19 cellular contexts compared by ENCODE assay signal in genomic region chr4:176443646-176444409, GRCh38.
DNase-seq lines count a peak whose midpoint lies in the region; ATAC-seq and TF ChIP-seq lines count a peak whose summit lies in the region.
"Had no signal": no experiment of that assay in that cellular context is flagged by ENCODE, and none has a peak within 500 bp of the region (broad histone marks: within the 10 kb centered on the region; RNA-seq: fewer than 3 reads in every experiment).

No MANE protein-coding gene starts in this region.

- POLR2A ChIA-PET in HCT116 (lab: Charles Lee), result no interaction called here
- POLR2A ChIA-PET in SK-N-SH (lab: Yijun Ruan, JAX), result no interaction called here

- H2AFZ ChIP-seq in HCT116 (ENCODE audit: low read depth, low read length, poor library complexity, severe bottlenecking) (peak overlapping the region; percentile 75), SK-N-SH (ENCODE audit: low read depth) (no peak overlapping the region), fibroblast of lung (ENCODE audit: low read length) (no peak overlapping the region), smooth muscle cell (ENCODE audit: low read depth) (no peak overlapping the region)

- ATAC-seq in HCT116, result peak; percentile 67
- ATAC-seq in GM21619 (IDR thresholded peaks at IDR 0.05; ENCODE audit: unreplicated experiment), result no peak
- ATAC-seq: body of pancreas; lower lobe of right lung; naive thymus-derived CD4-positive, alpha-beta T cell; stimulated activated effector memory CD8-positive, alpha-beta T cell treated with anti-CD3 and anti-CD28 coated beads, Interleukin-12 subunit alpha, Interleukin-12 subunit beta, amount 100 ng/mL, for 72 hours had no signal

- H3F3A ChIP-seq in SK-N-SH (replicated peaks; ENCODE audit: insufficient read depth) (peaks cover 26% of the 10 kb centered on the region), smooth muscle cell (ENCODE audit: low read depth) (no peaks in the 10 kb centered on the region)

- no peak; a peak in 1 of 4 replicates for TF ChIP-seq EP300 in SK-N-SH (IDR thresholded peaks at IDR 0.05; ENCODE audit: borderline replicate concordance in 1 of 2, low read depth in 1 of 2, low read length in 1 of 2)

- H3K79me2 ChIP-seq in HCT116 (ENCODE audit: insufficient read depth, low read length) (no peaks in the 10 kb centered on the region), SK-N-SH (ENCODE audit: insufficient read depth) (no peaks in the 10 kb centered on the region), fibroblast of lung (ENCODE audit: control insufficient read depth, insufficient read depth, low read length) (no peaks in the 10 kb centered on the region), smooth muscle cell (ENCODE audit: low read depth) (no peaks in the 10 kb centered on the region)

- peaks cover 15 to 30% of the 10 kb centered on the region in 2 experiments for H3K4me1 ChIP-seq in HCT116 (ENCODE audit: control insufficient read depth in 1 of 2, insufficient read depth in 2 of 2, low read length in 2 of 2)
- peaks cover 0 to 11% of the 10 kb centered on the region in 2 experiments; a peak in 3 of 4 replicates for H3K4me1 ChIP-seq in SK-N-SH (ENCODE audit: control insufficient read depth in 1 of 2, insufficient read depth in 2 of 2, low read depth in 1 of 2, low read length in 1 of 2)
- peaks cover 4% of the 10 kb centered on the region for H3K4me1 ChIP-seq in fibroblast of lung (ENCODE audit: control insufficient read depth, extremely low read depth, insufficient read depth, low read length)
- peaks cover 12% of the 10 kb centered on the region for H3K4me1 ChIP-seq in smooth muscle cell (ENCODE audit: low read depth)
- H3K4me1 ChIP-seq: body of pancreas, lower lobe of right lung, tibial artery had no signal

- H3K27ac ChIP-seq in HCT116 (ENCODE audit: low read depth, low read length) (peak overlapping the region; percentile 19; the same call in 1 of the 2 replicates), SK-N-SH (ENCODE audit: low read depth in 2 of 2, low read length in 1 of 2) (peak overlapping the region; percentile 69 to 93), fibroblast of lung (ENCODE audit: insufficient read depth, low read length) (peak overlapping the region; percentile 2), smooth muscle cell (ENCODE audit: low read depth) (no peak overlapping the region)
- H3K27ac ChIP-seq: body of pancreas, KMS-11, lower lobe of right lung, tibial artery had no signal

- H3K9ac ChIP-seq in HCT116 (ENCODE audit: low read length), result no peak overlapping the region
- H3K9ac ChIP-seq in SK-N-SH, result no peak overlapping the region
- no peak overlapping the region for H3K9ac ChIP-seq in fibroblast of lung (ENCODE audit: insufficient read depth, low read length)
- no peak overlapping the region for H3K9ac ChIP-seq in smooth muscle cell (ENCODE audit: low read depth)
- H3K9ac ChIP-seq: KMS-11 had no signal

- CTCF ChIA-PET in HCT116 (lab: Charles Lee) (interaction anchor here (1.3 kb wide), 1 partner anchor 603 kb away, joined by 3 read pairs; no protein-coding TSS in a partner anchor), SK-N-SH (lab: Yijun Ruan, JAX) (interaction anchor here (1.3 kb wide), 1 partner anchor 11 kb away, joined by 3 read pairs; no protein-coding TSS in a partner anchor)

- RAD21 ChIA-PET in HCT116 (lab: Charles Lee; ENCODE audit: low non-redundant PET in 1 of 2, low total read pairs in 2 of 2, uncharacterized antibody in 2 of 2, unreplicated experiment in 2 of 2), result no interaction called here

- no peaks in the 10 kb centered on the region for H3K9me2 ChIP-seq in HCT116 (ENCODE audit: insufficient read depth)
- no peaks in the 10 kb centered on the region for H3K9me2 ChIP-seq in SK-N-SH

- BruUV-seq in HCT116 (replicated peaks; lab: Mats Ljungman, UMichigan), result no TSS peak

- WGBS in SK-N-SH (ENCODE audit: low lambda C conversion rate), result 4% methylated on average over 3 of the region's 3 CpGs
- 78% methylated on average over 3 of the region's 3 CpGs for WGBS in smooth muscle cell (ENCODE audit: low lambda C conversion rate)

- H3K9me3 ChIP-seq in HCT116 (ENCODE audit: control insufficient read depth in 1 of 2, insufficient read depth in 1 of 2, low read depth in 1 of 2, low read length in 2 of 2), result no peaks in the 10 kb centered on the region
- peaks cover 14% of the 10 kb centered on the region for H3K9me3 ChIP-seq in SK-N-SH
- no peaks in the 10 kb centered on the region for H3K9me3 ChIP-seq in fibroblast of lung (ENCODE audit: control insufficient read depth, insufficient read depth, low read depth, low read length)
- no peaks in the 10 kb centered on the region for H3K9me3 ChIP-seq in smooth muscle cell (replicated peaks; ENCODE audit: low read depth)
- H3K9me3 ChIP-seq: body of pancreas, lower lobe of right lung, tibial artery had no signal

- TF ChIP-seq RAD21 in HCT116 (IDR thresholded peaks at IDR 0.05; ENCODE audit: low read depth), result no peak
- TF ChIP-seq RAD21 in SK-N-SH (IDR thresholded peaks at IDR 0.05; ENCODE audit: low read length), result no peak

- DNase-seq in HCT116 (ENCODE audit: low read depth, low spot score) (no peak), SK-N-SH (no peak), fibroblast of lung (ENCODE audit: low read depth in 2 of 2) (peak; percentile 39 to 95), smooth muscle cell (lab: John Stamatoyannopoulos, UW; ENCODE audit: unreplicated experiment) (no peak), RPMI8226 (no peak), NCI-H748 treated with DMSO at 0.1 percent for 48 hours (lab: John Stamatoyannopoulos, UW) (no peak)
- DNase-seq: activated CD4-positive, alpha-beta T cell treated with anti-CD3 and anti-CD28 coated beads for 1 hour; activated CD8-positive, alpha-beta memory T cell treated with anti-CD3 and anti-CD28 coated beads, Interleukin-2, amount 50 U/mL, for 48 hours; activated naive CD4-positive, alpha-beta T cell; body of pancreas; C1 segment of cervical spinal cord; lower lobe of right lung; naive thymus-derived CD4-positive, alpha-beta T cell; NK-92 treated with Interleukin-12 subunit alpha and Interleukin-12 subunit beta, amount 100 ng/mL, for 24 hours; SHP77; tibial artery had no signal

- no peak for TF ChIP-seq POLR2A in HCT116 (IDR thresholded peaks at IDR 0.05; ENCODE audit: borderline replicate concordance, extremely low read depth, insufficient read depth, insufficient read length)

- H3K4me2 ChIP-seq in HCT116 (ENCODE audit: low read length) (peak overlapping the region; percentile 61), SK-N-SH (peak overlapping the region; percentile 12; the same call in 1 of the 2 replicates), fibroblast of lung (ENCODE audit: extremely low read depth, insufficient read depth, low read length) (peak overlapping the region; percentile 63), smooth muscle cell (peak overlapping the region; percentile 53)
- H3K4me2 ChIP-seq: KMS-11 had no signal

- intact Hi-C loops in HCT116 (cut with micrococcal nuclease), result no loop called here

- H3K36me3 ChIP-seq in HCT116 (ENCODE audit: control insufficient read depth in 1 of 2, insufficient read depth in 2 of 2, low read length in 2 of 2) (no peaks in the 10 kb centered on the region), SK-N-SH (replicated peaks in 1 of 2; ENCODE audit: control insufficient read depth in 1 of 2, insufficient read depth in 2 of 2, low read length in 1 of 2) (no peaks in the 10 kb centered on the region), fibroblast of lung (ENCODE audit: control insufficient read depth, insufficient read depth, low read length) (no peaks in the 10 kb centered on the region), smooth muscle cell (ENCODE audit: low read depth) (no peaks in the 10 kb centered on the region)
- H3K36me3 ChIP-seq: lower lobe of right lung, tibial artery had no signal

- H3K4me3 ChIP-seq in HCT116 (replicated peaks in 1 of 2; ENCODE audit: low read depth in 1 of 2, low read length in 2 of 2), result peak overlapping the region in 1 of 2 experiments; percentile 28; a peak in 1 of 4 replicates
- H3K4me3 ChIP-seq in SK-N-SH (ENCODE audit: low read depth in 2 of 2, low read length in 1 of 2), result no peak overlapping the region
- no peak overlapping the region for H3K4me3 ChIP-seq in fibroblast of lung (replicated peaks in 1 of 4; ENCODE audit: control extremely low read depth in 1 of 4, insufficient read depth in 1 of 4, low read depth in 3 of 4, low read length in 4 of 4)
- no peak overlapping the region for H3K4me3 ChIP-seq in smooth muscle cell
- H3K4me3 ChIP-seq: body of pancreas, lower lobe of right lung, tibial artery had no signal

- H4K20me1 ChIP-seq in HCT116 (ENCODE audit: insufficient read depth), result no peaks in the 10 kb centered on the region
- no peaks in the 10 kb centered on the region for H4K20me1 ChIP-seq in SK-N-SH (ENCODE audit: insufficient read depth)
- no peaks in the 10 kb centered on the region for H4K20me1 ChIP-seq in fibroblast of lung (ENCODE audit: control insufficient read depth, extremely low read depth, insufficient read depth, low read length)
- H4K20me1 ChIP-seq in smooth muscle cell (ENCODE audit: low read depth), result no peaks in the 10 kb centered on the region

- TF ChIP-seq CTCF in HCT116 (IDR thresholded peaks at IDR 0.05 in 2 of 3, conservative IDR thresholded peaks at IDR 0.05 in 1 of 3; ENCODE audit: borderline replicate concordance in 1 of 3, insufficient read depth in 1 of 3, low read depth in 2 of 3, low read length in 2 of 3) (no peak), SK-N-SH (IDR thresholded peaks at IDR 0.05) (no peak), fibroblast of lung (conservative IDR thresholded peaks at IDR 0.05 in 1 of 2, IDR thresholded peaks at IDR 0.05 in 1 of 2; ENCODE audit: low read depth in 1 of 2, low read length in 2 of 2) (no peak), smooth muscle cell (IDR thresholded peaks at IDR 0.05; ENCODE audit: borderline replicate concordance, insufficient read depth, poor library complexity, severe bottlenecking) (no peak)

- H3K27me3 ChIP-seq in HCT116 (ENCODE audit: insufficient read depth, low read length) (no peaks in the 10 kb centered on the region), SK-N-SH (ENCODE audit: insufficient read depth) (no peaks in the 10 kb centered on the region), fibroblast of lung (ENCODE audit: control insufficient read depth, insufficient read depth, low read length) (no peaks in the 10 kb centered on the region), smooth muscle cell (ENCODE audit: low read depth) (no peaks in the 10 kb centered on the region)
- H3K27me3 ChIP-seq: body of pancreas, tibial artery had no signal

TF ChIP-seq in HCT116, 20 proteins besides CTCF, POLR2A, EP300 and RAD21:
- TF ChIP-seq ZNF274 (IDR thresholded peaks at IDR 0.05; ENCODE audit: low read depth, low read length) (no peak), FOSL1 (IDR thresholded peaks at IDR 0.05; ENCODE audit: low read depth) (no peak), SP1 (IDR thresholded peaks at IDR 0.05; ENCODE audit: low read depth) (peak; percentile 29; the same call in 1 of the 2 replicates), EGR1 (IDR thresholded peaks at IDR 0.05; ENCODE audit: low read depth) (no peak)
TF ChIP-seq in HCT116: peak in this region for 1.

TF ChIP-seq in SK-N-SH, 30 proteins besides CTCF, POLR2A, EP300 and RAD21 (continues in another document):
- TF ChIP-seq TAF1 (IDR thresholded peaks at IDR 0.05; ENCODE audit: borderline replicate concordance, low read depth, low read length) (no peak), NRF1 (IDR thresholded peaks at IDR 0.05; ENCODE audit: low read depth, low read length) (no peak), GABPA (IDR thresholded peaks at IDR 0.05; ENCODE audit: low read depth) (no peak), SMC3 (IDR thresholded peaks at IDR 0.05; ENCODE audit: low read depth, low read length) (no peak)

Comparison
In these comparisons a context has a peak if more than half of its experiments do, and no peak if none do; other contexts are left out.
1. DNase-seq: peak in fibroblast of lung (2 of 2); none in HCT116 (single experiment), SK-N-SH (single experiment), smooth muscle cell (single experiment), RPMI8226 (single experiment) and NCI-H748 treated with DMSO at 0.1 percent for 48 hours (single experiment).
2. H3K4me2 ChIP-seq: peak in every context shown above with its lines; median percentile 63 in fibroblast of lung; 61 in HCT116; 53 in smooth muscle cell; 12 in SK-N-SH.